ENCODE assay signal across 13 cellular contexts in genomic region chr1:155133799-155134281, GRCh38. TPM values are rescaled to one million over a fixed set of nuclear protein-coding genes. Genes with fewer than 3 reads are reported as not detected.
DNase-seq lines count a peak whose midpoint lies in the region; ATAC-seq, FAIRE-seq and TF ChIP-seq lines count a peak whose summit lies in the region.
"Had no signal": no experiment of that assay in that cellular context is flagged by ENCODE, and none has a peak within 500 bp of the region (broad histone marks: within the 10 kb centered on the region; RNA-seq: fewer than 3 reads in every experiment).

No MANE protein-coding gene starts in this region.

- WGBS in HepG2 (ENCODE audit: low lambda C conversion rate), result 28% methylated on average over 6 of the region's 7 CpGs
- 92% methylated on average over 7 of the region's 7 CpGs for WGBS in smooth muscle cell (ENCODE audit: low lambda C conversion rate)

- no peaks in the 10 kb centered on the region for H3K9me3 ChIP-seq in CD8-positive, alpha-beta T cell (ENCODE audit: low read length)
- H3K9me3 ChIP-seq in astrocyte (ENCODE audit: insufficient read depth, low read depth, low read length), result no peaks in the 10 kb centered on the region
- no peaks in the 10 kb centered on the region for H3K9me3 ChIP-seq in HepG2 (ENCODE audit: low read length)
- H3K9me3 ChIP-seq in smooth muscle cell (replicated peaks; ENCODE audit: low read depth), result no peaks in the 10 kb centered on the region
- H3K9me3 ChIP-seq: ovary had no signal

- CTCF ChIA-PET in CD8-positive, alpha-beta T cell (lab: Charles Lee), result interaction anchor here (2.8 to 4.7 kb wide), 2 partner anchors 39 to 42 kb away, joined by 13 to 19 read pairs; partner anchors contain the start of gene KRTCAP2
- CTCF ChIA-PET in HepG2 (lab: Yijun Ruan, JAX; ENCODE audit: low intra/inter-chr PET ratio, low total read pairs), result interaction anchor here (3.2 kb wide), 1 partner anchor 41 kb away, joined by 18 read pairs; no protein-coding TSS in a partner anchor
- CTCF ChIA-PET in activated CD8-positive, alpha-beta memory T cell treated with anti-CD3 and anti-CD28 coated beads, Interleukin-2, amount 10 ng/mL, durations not matched to agents 7 days and 5 days (lab: Charles Lee), result interaction anchor here (0.9 to 5.1 kb wide), 5 partner anchors 21 to 49 kb away, joined by 3 to 32 read pairs (median 5); partner anchors contain the start of gene KRTCAP2

- no peaks in the 10 kb centered on the region for H3K27me3 ChIP-seq in CD8-positive, alpha-beta T cell (ENCODE audit: insufficient read depth, low read length)
- H3K27me3 ChIP-seq in astrocyte (ENCODE audit: insufficient read depth, low read length) (peaks cover 2% of the 10 kb centered on the region), HepG2 (ENCODE audit: control insufficient read depth in 1 of 2, insufficient read depth in 2 of 2, low read length in 2 of 2) (no peaks in the 10 kb centered on the region; a peak in 1 of 5 replicates), smooth muscle cell (ENCODE audit: low read depth) (no peaks in the 10 kb centered on the region)
- H3K27me3 ChIP-seq: ovary had no signal

- H3K4me2 ChIP-seq in astrocyte (ENCODE audit: low read length) (no peak overlapping the region), HepG2 (ENCODE audit: low read depth, low read length) (peak overlapping the region; percentile 89), smooth muscle cell (no peak overlapping the region)

- peaks cover 55% of the 10 kb centered on the region for H3K4me1 Mint-ChIP-seq in CD8-positive, alpha-beta T cell (ENCODE audit: low read depth)
- H3K4me1 Mint-ChIP-seq in astrocyte (ENCODE audit: low read depth, unreplicated experiment), result peaks cover 38% of the 10 kb centered on the region
- peaks cover 32% of the 10 kb centered on the region for H3K4me1 Mint-ChIP-seq in activated CD8-positive, alpha-beta memory T cell treated with anti-CD3 and anti-CD28 coated beads, Interleukin-2, amount 10 ng/mL, durations not matched to agents 7 days and 5 days

- H3K9ac ChIP-seq in astrocyte (ENCODE audit: low read length) (no peak overlapping the region), HepG2 (ENCODE audit: insufficient read depth, low read depth, low read length) (no peak overlapping the region), smooth muscle cell (ENCODE audit: low read depth) (peak overlapping the region; percentile 59)

- peaks cover 39% of the 10 kb centered on the region for H3K4me1 ChIP-seq in CD8-positive, alpha-beta T cell (ENCODE audit: insufficient read depth, low read length)
- H3K4me1 ChIP-seq in astrocyte (ENCODE audit: insufficient read depth, low read length) (peaks cover 35% of the 10 kb centered on the region), HepG2 (ENCODE audit: insufficient read depth, low read length) (peaks cover 76% of the 10 kb centered on the region), smooth muscle cell (ENCODE audit: low read depth) (peaks cover 12% of the 10 kb centered on the region)

- TF ChIP-seq EP300 in HepG2 (IDR thresholded peaks at IDR 0.05; ENCODE audit: low read depth in 2 of 2, low read length in 2 of 2) (no peak), HepG2 (CRISPR knock-in tag; IDR thresholded peaks at IDR 0.05; ENCODE audit: borderline replicate concordance) (no peak)

- no peaks in the 10 kb centered on the region for H3K27me3 Mint-ChIP-seq in CD8-positive, alpha-beta T cell (ENCODE audit: low read depth)
- H3K27me3 Mint-ChIP-seq in astrocyte (ENCODE audit: low read depth, unreplicated experiment), result no peaks in the 10 kb centered on the region
- H3K27me3 Mint-ChIP-seq in activated CD8-positive, alpha-beta memory T cell treated with anti-CD3 and anti-CD28 coated beads, Interleukin-2, amount 10 ng/mL, durations not matched to agents 7 days and 5 days, result peaks cover 15% of the 10 kb centered on the region

- H3F3A ChIP-seq in smooth muscle cell (ENCODE audit: low read depth), result peaks cover 7% of the 10 kb centered on the region

- H3K36me3 ChIP-seq in CD8-positive, alpha-beta T cell (ENCODE audit: insufficient read depth, low read length), result no peaks in the 10 kb centered on the region
- H3K36me3 ChIP-seq in astrocyte (ENCODE audit: insufficient read depth, low read length) (peaks cover 3% of the 10 kb centered on the region), HepG2 (replicated peaks in 1 of 2; ENCODE audit: control insufficient read depth in 1 of 2, insufficient read depth in 2 of 2, low read length in 2 of 2) (peaks cover 17 to 52% of the 10 kb centered on the region in 2 experiments), smooth muscle cell (ENCODE audit: low read depth) (no peaks in the 10 kb centered on the region)
- H3K36me3 ChIP-seq: ovary had no signal

- ATAC-seq in CD8-positive, alpha-beta T cell, result no peak
- ATAC-seq in HepG2, result peak; percentile 3
- no peak for ATAC-seq in activated CD8-positive, alpha-beta memory T cell treated with anti-CD3 and anti-CD28 coated beads, Interleukin-2, amount 10 ng/mL, durations not matched to agents 7 days and 5 days
- ATAC-seq in HG03095 (IDR thresholded peaks at IDR 0.05; ENCODE audit: unreplicated experiment), result no peak
- no peak for ATAC-seq in HG02981 (IDR thresholded peaks at IDR 0.05; ENCODE audit: unreplicated experiment)

- POLR2A ChIA-PET in CD8-positive, alpha-beta T cell (lab: Charles Lee), result interaction anchor here (1.1 kb wide), 1 partner anchor 42 kb away, joined by 4 read pairs; no protein-coding TSS in a partner anchor
- POLR2A ChIA-PET in HepG2 (lab: Yijun Ruan, JAX), result interaction anchor here (0.7 to 7.4 kb wide), 7 partner anchors 9 to 49 kb away, joined by 3 to 144 read pairs (median 6); partner anchors contain the start of genes EFNA1 and KRTCAP2

- no peak overlapping the region for H3K4me3 ChIP-seq in CD8-positive, alpha-beta T cell (ENCODE audit: low read depth, low read length)
- H3K4me3 ChIP-seq in astrocyte (ENCODE audit: insufficient read depth, low read depth, low read length) (no peak overlapping the region), HepG2 (replicated peaks in 1 of 3; ENCODE audit: insufficient read depth in 1 of 3, low read depth in 2 of 3, low read length in 3 of 3) (peak overlapping the region; percentile 6 to 84 (median 23); a peak in 5 of 6 replicates), smooth muscle cell (no peak overlapping the region)
- H3K4me3 ChIP-seq: ovary had no signal

- no peaks in the 10 kb centered on the region for H3K9me3 Mint-ChIP-seq in CD8-positive, alpha-beta T cell
- H3K9me3 Mint-ChIP-seq in astrocyte (ENCODE audit: unreplicated experiment), result no peaks in the 10 kb centered on the region
- no peaks in the 10 kb centered on the region for H3K9me3 Mint-ChIP-seq in activated CD8-positive, alpha-beta memory T cell treated with anti-CD3 and anti-CD28 coated beads, Interleukin-2, amount 10 ng/mL, durations not matched to agents 7 days and 5 days (ENCODE audit: low read depth)

- 0 out of 4 replicates have a peak, but pooled peaks of 1 of the 2 experiments have one; percentile 22 for TF ChIP-seq POLR2A in HepG2 (IDR thresholded peaks at IDR 0.05; ENCODE audit: insufficient read depth in 1 of 2, low read depth in 2 of 2, low read length in 2 of 2)

- H4K20me1 ChIP-seq in astrocyte (ENCODE audit: insufficient read depth, low read length) (peaks cover 10% of the 10 kb centered on the region), HepG2 (ENCODE audit: insufficient read depth, low read length) (peaks cover 60% of the 10 kb centered on the region), smooth muscle cell (ENCODE audit: low read depth) (no peaks in the 10 kb centered on the region)

- intact Hi-C loops in CD8-positive, alpha-beta T cell (cut with DNase I, micrococcal nuclease), result loop anchor here in 1 of 2 experiments (10.0 kb wide), 1 partner anchor 809 kb away; the partner anchor contains the start of genes AQP10 and ATP8B2
- intact Hi-C loops in HepG2 (cut with micrococcal nuclease; ENCODE audit: unreplicated experiment), result no loop called here

- BruUV-seq in HepG2 (replicated peaks; lab: Mats Ljungman, UMichigan), result no TSS peak

- H3K79me2 ChIP-seq in astrocyte (ENCODE audit: insufficient read depth, low read length) (peaks cover 22% of the 10 kb centered on the region), HepG2 (ENCODE audit: insufficient read depth, low read length) (peaks cover 62% of the 10 kb centered on the region), smooth muscle cell (ENCODE audit: low read depth) (peaks cover 19% of the 10 kb centered on the region)

- no peak overlapping the region for H2AFZ ChIP-seq in astrocyte (ENCODE audit: low read depth, low read length)
- H2AFZ ChIP-seq in HepG2 (ENCODE audit: low read length), result no peak overlapping the region
- H2AFZ ChIP-seq in smooth muscle cell (ENCODE audit: low read depth), result no peak overlapping the region

- peaks cover 37% of the 10 kb centered on the region for H3K36me3 Mint-ChIP-seq in CD8-positive, alpha-beta T cell
- peaks cover 10% of the 10 kb centered on the region for H3K36me3 Mint-ChIP-seq in astrocyte (ENCODE audit: low read depth, unreplicated experiment)
- H3K36me3 Mint-ChIP-seq in activated CD8-positive, alpha-beta memory T cell treated with anti-CD3 and anti-CD28 coated beads, Interleukin-2, amount 10 ng/mL, durations not matched to agents 7 days and 5 days, result peaks cover 9% of the 10 kb centered on the region

- TF ChIP-seq RAD21 in HepG2 (CRISPR knock-in tag; IDR thresholded peaks at IDR 0.05), result no peak

- in situ Hi-C loops in HepG2 (cut with HindIII; ENCODE audit: extremely low pct_ligation_motif_present, low pct_unique_long_range_greater_than_20kb), result no loop called here

- no peak for DNase-seq in CD8-positive, alpha-beta T cell
- DNase-seq in astrocyte (ENCODE audit: low read depth) (no peak), HepG2 (ENCODE audit: low spot score) (peak; percentile 54), smooth muscle cell (lab: John Stamatoyannopoulos, UW; ENCODE audit: unreplicated experiment) (no peak), islet precursor cell (no peak)
- no peak for DNase-seq in activated CD8-positive, alpha-beta memory T cell treated with anti-CD3 and anti-CD28 coated beads, Interleukin-2, amount 10 ng/mL, durations not matched to agents 7 days and 5 days
- DNase-seq: amygdala; stimulated activated CD4-positive, alpha-beta T cell treated with anti-CD3 and anti-CD28 coated beads, Interleukin-4, amount 100 ng/mL, for 24 hours; T-helper 9 cell had no signal

- FAIRE-seq in astrocyte (lab: Jason Lieb, UNC) (no peak), HepG2 (lab: Jason Lieb, UNC) (peak; percentile 18)

- H3K27ac ChIP-seq in CD8-positive, alpha-beta T cell (ENCODE audit: low read depth, low read length), result no peak overlapping the region
- H3K27ac ChIP-seq in astrocyte (ENCODE audit: low read depth, low read length) (peak overlapping the region; percentile 100), HepG2 (ENCODE audit: extremely low read length, insufficient read depth, low read length) (peak overlapping the region; percentile 89), smooth muscle cell (ENCODE audit: low read depth) (peak overlapping the region; percentile 99)

- TF ChIP-seq CTCF in CD8-positive, alpha-beta T cell (IDR thresholded peaks at IDR 0.05), result no peak
- TF ChIP-seq CTCF in astrocyte (IDR thresholded peaks at IDR 0.05; ENCODE audit: insufficient read depth, low read depth, low read length), result no peak
- TF ChIP-seq CTCF in HepG2 (CRISPR knock-in tag; IDR thresholded peaks at IDR 0.05), result no peak
- TF ChIP-seq CTCF in smooth muscle cell (IDR thresholded peaks at IDR 0.05; ENCODE audit: borderline replicate concordance, insufficient read depth, poor library complexity, severe bottlenecking), result no peak

- peak overlapping the region; percentile 58 for H3K27ac Mint-ChIP-seq in CD8-positive, alpha-beta T cell
- H3K27ac Mint-ChIP-seq in astrocyte (ENCODE audit: unreplicated experiment), result no peak overlapping the region
- H3K27ac Mint-ChIP-seq in activated CD8-positive, alpha-beta memory T cell treated with anti-CD3 and anti-CD28 coated beads, Interleukin-2, amount 10 ng/mL, durations not matched to agents 7 days and 5 days, result no peak overlapping the region

- peak overlapping the region; percentile 38 for H3K4me3 Mint-ChIP-seq in CD8-positive, alpha-beta T cell
- H3K4me3 Mint-ChIP-seq in astrocyte (ENCODE audit: unreplicated experiment), result no peak overlapping the region
- H3K4me3 Mint-ChIP-seq in activated CD8-positive, alpha-beta memory T cell treated with anti-CD3 and anti-CD28 coated beads, Interleukin-2, amount 10 ng/mL, durations not matched to agents 7 days and 5 days, result no peak overlapping the region

RNA-seq across cellular contexts. Expression of gene SLC50A1, which starts 1.8 kb away (rescaled TPM):
- total RNA-seq in CD8-positive, alpha-beta T cell, result 10 to 100 TPM; 12.9 to 14.2 TPM
- total RNA-seq in astrocyte, result 22.8 and 25.4 TPM in 2 replicates
- total RNA-seq in HepG2 (2016; rRNA removed; fragmentation: Illumina TruSeq; extraction: Trizol), result 16.4 and 22.5 TPM in 2 replicates
- total RNA-seq in HepG2 (2016; cell fraction: cytosol; rRNA removed; fragmentation: Illumina TruSeq; extraction: Trizol; ENCODE audit: low read depth), result 19.6 and 29.0 TPM in 2 replicates
- 14.6 and 22.8 TPM in 2 replicates for total RNA-seq in HepG2 (2016; cell fraction: insoluble cytoplasmic fraction; rRNA removed; fragmentation: Illumina TruSeq; extraction: Trizol)
- 30.5 and 34.4 TPM in 2 replicates for total RNA-seq in HepG2 (2016; cell fraction: membrane; rRNA removed; fragmentation: Illumina TruSeq; extraction: Trizol)
- 13.0 and 15.2 TPM in 2 replicates for total RNA-seq in HepG2 (2016; cell fraction: nucleus; rRNA removed; fragmentation: Illumina TruSeq; extraction: Trizol)
- polyA plus RNA-seq in HepG2 (2011; rRNA removed), result 46.8 and 49.5 TPM in 2 replicates
- polyA plus RNA-seq in HepG2 (2011; cell fraction: cytosol; rRNA removed), result 53.5 and 57.9 TPM in 2 replicates
- 18.6 and 21.1 TPM in 2 replicates for polyA plus RNA-seq in HepG2 (2011; cell fraction: nucleus; rRNA removed)
- 26.3 and 27.0 TPM in 2 replicates for polyA plus RNA-seq in HepG2 (2012)
- 24.2 and 36.2 TPM in 2 replicates for polyA plus RNA-seq in HepG2 (2016; cell fraction: cytosol; fragmentation: Illumina TruSeq; extraction: Trizol; ENCODE audit: low read depth)
- polyA plus RNA-seq in HepG2 (2016; cell fraction: insoluble cytoplasmic fraction; fragmentation: Illumina TruSeq; extraction: Trizol; ENCODE audit: low read depth), result 20.1 and 21.0 TPM in 2 replicates
- 29.7 and 39.9 TPM in 2 replicates for polyA plus RNA-seq in HepG2 (2016; cell fraction: membrane; fragmentation: Illumina TruSeq; extraction: Trizol; ENCODE audit: low read depth)
- polyA plus RNA-seq in HepG2 (2016; cell fraction: nucleus; fragmentation: Illumina TruSeq; extraction: Trizol; ENCODE audit: insufficient read depth, low read depth), result 35.6 and 36.4 TPM in 2 replicates
- polyA minus RNA-seq in HepG2 (2011; rRNA and poly(A)+ RNA removed; ENCODE audit: low replicate concordance), result 40.9 and 59.1 TPM in 2 replicates
- polyA minus RNA-seq in HepG2 (2011; cell fraction: cytosol; rRNA and poly(A)+ RNA removed), result 12.3 and 19.1 TPM in 2 replicates
- 7.8 and 9.8 TPM in 2 replicates for polyA minus RNA-seq in HepG2 (2011; cell fraction: nucleus; rRNA and poly(A)+ RNA removed)
- 44.5 and 44.7 TPM in 2 replicates for total RNA-seq in smooth muscle cell
- polyA plus RNA-seq in smooth muscle cell, result 98.0 and 109 TPM in 2 replicates
- 10 to 100 TPM; 39.8 to 41.2 TPM for total RNA-seq in activated CD8-positive, alpha-beta memory T cell treated with anti-CD3 and anti-CD28 coated beads, Interleukin-2, amount 10 ng/mL, durations not matched to agents 7 days and 5 days

RNA-seq across cellular contexts. Expression of gene EFNA1, which starts 6.2 kb away (rescaled TPM):
- total RNA-seq in CD8-positive, alpha-beta T cell, result 10 to 100 TPM in 1 of 2 experiments, 1 to 10 TPM in 1; 7.3 to 10.4 TPM
- 11.3 and 16.4 TPM in 2 replicates for total RNA-seq in astrocyte
- total RNA-seq in HepG2 (2016; rRNA removed; fragmentation: Illumina TruSeq; extraction: Trizol), result 41.2 and 81.8 TPM in 2 replicates
- total RNA-seq in HepG2 (2016; cell fraction: cytosol; rRNA removed; fragmentation: Illumina TruSeq; extraction: Trizol; ENCODE audit: low read depth), result 20.3 and 22.5 TPM in 2 replicates
- total RNA-seq in HepG2 (2016; cell fraction: insoluble cytoplasmic fraction; rRNA removed; fragmentation: Illumina TruSeq; extraction: Trizol), result 43.8 and 83.7 TPM in 2 replicates
- total RNA-seq in HepG2 (2016; cell fraction: membrane; rRNA removed; fragmentation: Illumina TruSeq; extraction: Trizol), result 37.3 and 39.8 TPM in 2 replicates
- 83.6 and 87.9 TPM in 2 replicates for total RNA-seq in HepG2 (2016; cell fraction: nucleus; rRNA removed; fragmentation: Illumina TruSeq; extraction: Trizol)
- 874 and 1,163 TPM in 2 replicates for polyA plus RNA-seq in HepG2 (2011; rRNA removed)
- 750 and 916 TPM in 2 replicates for polyA plus RNA-seq in HepG2 (2011; cell fraction: cytosol; rRNA removed)
- 390 and 585 TPM in 2 replicates for polyA plus RNA-seq in HepG2 (2011; cell fraction: nucleus; rRNA removed)
- polyA plus RNA-seq in HepG2 (2012), result 254 and 427 TPM in 2 replicates
- 16.7 and 18.6 TPM in 2 replicates for polyA plus RNA-seq in HepG2 (2016; cell fraction: cytosol; fragmentation: Illumina TruSeq; extraction: Trizol; ENCODE audit: low read depth)
- polyA plus RNA-seq in HepG2 (2016; cell fraction: insoluble cytoplasmic fraction; fragmentation: Illumina TruSeq; extraction: Trizol; ENCODE audit: low read depth), result 45.4 and 47.8 TPM in 2 replicates
- polyA plus RNA-seq in HepG2 (2016; cell fraction: membrane; fragmentation: Illumina TruSeq; extraction: Trizol; ENCODE audit: low read depth), result 25.2 and 27.9 TPM in 2 replicates
- polyA plus RNA-seq in HepG2 (2016; cell fraction: nucleus; fragmentation: Illumina TruSeq; extraction: Trizol; ENCODE audit: insufficient read depth, low read depth), result 175 and 184 TPM in 2 replicates
- polyA minus RNA-seq in HepG2 (2011; rRNA and poly(A)+ RNA removed; ENCODE audit: low replicate concordance), result 139 and 593 TPM in 2 replicates
- 195 and 264 TPM in 2 replicates for polyA minus RNA-seq in HepG2 (2011; cell fraction: cytosol; rRNA and poly(A)+ RNA removed)
- 72.6 and 120 TPM in 2 replicates for polyA minus RNA-seq in HepG2 (2011; cell fraction: nucleus; rRNA and poly(A)+ RNA removed)
- 14.4 and 20.9 TPM in 2 replicates for total RNA-seq in smooth muscle cell
- polyA plus RNA-seq in smooth muscle cell, result 16.4 and 53.5 TPM in 2 replicates
- total RNA-seq in activated CD8-positive, alpha-beta memory T cell treated with anti-CD3 and anti-CD28 coated beads, Interleukin-2, amount 10 ng/mL, durations not matched to agents 7 days and 5 days, result not detected
- total RNA-seq: OCI-LY7 had no signal

RNA-seq across cellular contexts. Expression of gene DPM3, which starts 6.5 kb away (rescaled TPM):
- 10 to 100 TPM; 15.6 to 16.7 TPM for total RNA-seq in CD8-positive, alpha-beta T cell
- total RNA-seq in astrocyte, result 31.0 and 36.2 TPM in 2 replicates
- total RNA-seq in HepG2 (2016; rRNA removed; fragmentation: Illumina TruSeq; extraction: Trizol), result 14.8 and 23.2 TPM in 2 replicates
- 29.5 and 29.8 TPM in 2 replicates for total RNA-seq in HepG2 (2016; cell fraction: cytosol; rRNA removed; fragmentation: Illumina TruSeq; extraction: Trizol; ENCODE audit: low read depth)
- 21.9 and 28.1 TPM in 2 replicates for total RNA-seq in HepG2 (2016; cell fraction: insoluble cytoplasmic fraction; rRNA removed; fragmentation: Illumina TruSeq; extraction: Trizol)
- total RNA-seq in HepG2 (2016; cell fraction: membrane; rRNA removed; fragmentation: Illumina TruSeq; extraction: Trizol), result 14.3 and 20.6 TPM in 2 replicates
- total RNA-seq in HepG2 (2016; cell fraction: nucleus; rRNA removed; fragmentation: Illumina TruSeq; extraction: Trizol), result 18.3 and 22.2 TPM in 2 replicates
- 53.4 and 61.7 TPM in 2 replicates for polyA plus RNA-seq in HepG2 (2011; rRNA removed)
- 70.1 and 134 TPM in 2 replicates for polyA plus RNA-seq in HepG2 (2011; cell fraction: cytosol; rRNA removed)
- 64.8 and 67.2 TPM in 2 replicates for polyA plus RNA-seq in HepG2 (2011; cell fraction: nucleus; rRNA removed)
- 39.2 and 68.2 TPM in 2 replicates for polyA plus RNA-seq in HepG2 (2012)
- 29.6 and 50.5 TPM in 2 replicates for polyA plus RNA-seq in HepG2 (2016; cell fraction: cytosol; fragmentation: Illumina TruSeq; extraction: Trizol; ENCODE audit: low read depth)
- polyA plus RNA-seq in HepG2 (2016; cell fraction: insoluble cytoplasmic fraction; fragmentation: Illumina TruSeq; extraction: Trizol; ENCODE audit: low read depth), result 22.4 and 23.3 TPM in 2 replicates
- polyA plus RNA-seq in HepG2 (2016; cell fraction: membrane; fragmentation: Illumina TruSeq; extraction: Trizol; ENCODE audit: low read depth), result 19.9 and 24.8 TPM in 2 replicates
- 44.3 and 46.0 TPM in 2 replicates for polyA plus RNA-seq in HepG2 (2016; cell fraction: nucleus; fragmentation: Illumina TruSeq; extraction: Trizol; ENCODE audit: insufficient read depth, low read depth)
- polyA minus RNA-seq in HepG2 (2011; rRNA and poly(A)+ RNA removed; ENCODE audit: low replicate concordance), result 23.2 and 26.3 TPM in 2 replicates
- 9.3 and 10.7 TPM in 2 replicates for polyA minus RNA-seq in HepG2 (2011; cell fraction: cytosol; rRNA and poly(A)+ RNA removed)
- polyA minus RNA-seq in HepG2 (2011; cell fraction: nucleus; rRNA and poly(A)+ RNA removed), result 3.2 and 5.7 TPM in 2 replicates
- 51.5 and 69.1 TPM in 2 replicates for total RNA-seq in smooth muscle cell
- 75.8 and 79.9 TPM in 2 replicates for polyA plus RNA-seq in smooth muscle cell
- 10 to 100 TPM; 54.2 to 57.0 TPM for total RNA-seq in activated CD8-positive, alpha-beta memory T cell treated with anti-CD3 and anti-CD28 coated beads, Interleukin-2, amount 10 ng/mL, durations not matched to agents 7 days and 5 days

RNA-seq across cellular contexts. Expression of gene KRTCAP2, which starts 39.3 kb away (rescaled TPM):
- total RNA-seq in CD8-positive, alpha-beta T cell, result 10 to 100 TPM; 58.9 to 71.2 TPM
- total RNA-seq in astrocyte (161 TPM in 2 replicates), HepG2 (2016; rRNA removed; fragmentation: Illumina TruSeq; extraction: Trizol) (48.5 and 79.4 TPM in 2 replicates), smooth muscle cell (192 and 283 TPM in 2 replicates)
- 40.0 and 49.4 TPM in 2 replicates for total RNA-seq in HepG2 (2016; cell fraction: cytosol; rRNA removed; fragmentation: Illumina TruSeq; extraction: Trizol; ENCODE audit: low read depth)
- 40.7 and 78.5 TPM in 2 replicates for total RNA-seq in HepG2 (2016; cell fraction: insoluble cytoplasmic fraction; rRNA removed; fragmentation: Illumina TruSeq; extraction: Trizol)
- 33.6 and 41.0 TPM in 2 replicates for total RNA-seq in HepG2 (2016; cell fraction: membrane; rRNA removed; fragmentation: Illumina TruSeq; extraction: Trizol)
- total RNA-seq in HepG2 (2016; cell fraction: nucleus; rRNA removed; fragmentation: Illumina TruSeq; extraction: Trizol), result 50.0 and 52.6 TPM in 2 replicates
- polyA plus RNA-seq in HepG2 (2011; rRNA removed) (77.3 and 89.3 TPM in 2 replicates), smooth muscle cell (607 and 642 TPM in 2 replicates)
- polyA plus RNA-seq in HepG2 (2011; cell fraction: cytosol; rRNA removed), result 125 and 155 TPM in 2 replicates
- polyA plus RNA-seq in HepG2 (2011; cell fraction: nucleus; rRNA removed), result 119 and 133 TPM in 2 replicates
- 73.3 and 73.7 TPM in 2 replicates for polyA plus RNA-seq in HepG2 (2012)
- 64.6 and 72.6 TPM in 2 replicates for polyA plus RNA-seq in HepG2 (2016; cell fraction: cytosol; fragmentation: Illumina TruSeq; extraction: Trizol; ENCODE audit: low read depth)
- polyA plus RNA-seq in HepG2 (2016; cell fraction: insoluble cytoplasmic fraction; fragmentation: Illumina TruSeq; extraction: Trizol; ENCODE audit: low read depth), result 47.5 and 61.4 TPM in 2 replicates
- 49.4 and 56.2 TPM in 2 replicates for polyA plus RNA-seq in HepG2 (2016; cell fraction: membrane; fragmentation: Illumina TruSeq; extraction: Trizol; ENCODE audit: low read depth)
- polyA plus RNA-seq in HepG2 (2016; cell fraction: nucleus; fragmentation: Illumina TruSeq; extraction: Trizol; ENCODE audit: insufficient read depth, low read depth), result 120 and 121 TPM in 2 replicates
- polyA minus RNA-seq in HepG2 (2011; rRNA and poly(A)+ RNA removed; ENCODE audit: low replicate concordance), result 182 and 884 TPM in 2 replicates
- polyA minus RNA-seq in HepG2 (2011; cell fraction: cytosol; rRNA and poly(A)+ RNA removed), result 27.3 and 38.2 TPM in 2 replicates
- 22.9 and 23.5 TPM in 2 replicates for polyA minus RNA-seq in HepG2 (2011; cell fraction: nucleus; rRNA and poly(A)+ RNA removed)
- total RNA-seq in activated CD8-positive, alpha-beta memory T cell treated with anti-CD3 and anti-CD28 coated beads, Interleukin-2, amount 10 ng/mL, durations not matched to agents 7 days and 5 days, result 100 to 1,000 TPM; 166 to 177 TPM

RNA-seq across cellular contexts. Expression of gene TRIM46, which starts 39.8 kb away (rescaled TPM):
- total RNA-seq in CD8-positive, alpha-beta T cell, result 1 to 10 TPM; 1.1 TPM
- total RNA-seq in astrocyte (13.2 and 13.6 TPM in 2 replicates), HepG2 (2016; rRNA removed; fragmentation: Illumina TruSeq; extraction: Trizol) (0.04 and 0.08 TPM in 2 replicates), smooth muscle cell (1.5 and 3.8 TPM in 2 replicates)
- total RNA-seq in HepG2 (2016; cell fraction: cytosol; rRNA removed; fragmentation: Illumina TruSeq; extraction: Trizol; ENCODE audit: low read depth), result not detected in 2 replicates
- 0.04 TPM in 1 of 2 replicates, not detected in the other for total RNA-seq in HepG2 (2016; cell fraction: insoluble cytoplasmic fraction; rRNA removed; fragmentation: Illumina TruSeq; extraction: Trizol)
- not detected in 2 replicates for total RNA-seq in HepG2 (2016; cell fraction: membrane; rRNA removed; fragmentation: Illumina TruSeq; extraction: Trizol)
- not detected in 2 replicates for total RNA-seq in HepG2 (2016; cell fraction: nucleus; rRNA removed; fragmentation: Illumina TruSeq; extraction: Trizol)
- polyA plus RNA-seq in HepG2 (2011; rRNA removed) (0.09 and 0.12 TPM in 2 replicates), smooth muscle cell (3.6 and 4.3 TPM in 2 replicates)
- 0.04 and 0.11 TPM in 2 replicates for polyA plus RNA-seq in HepG2 (2011; cell fraction: cytosol; rRNA removed)
- 0.43 and 0.47 TPM in 2 replicates for polyA plus RNA-seq in HepG2 (2011; cell fraction: nucleus; rRNA removed)
- polyA plus RNA-seq in HepG2 (2012), result 0.15 and 0.25 TPM in 2 replicates
- 0.02 and 0.05 TPM in 2 replicates for polyA plus RNA-seq in HepG2 (2016; cell fraction: cytosol; fragmentation: Illumina TruSeq; extraction: Trizol; ENCODE audit: low read depth)
- not detected in 2 replicates for polyA plus RNA-seq in HepG2 (2016; cell fraction: insoluble cytoplasmic fraction; fragmentation: Illumina TruSeq; extraction: Trizol; ENCODE audit: low read depth)
- polyA plus RNA-seq in HepG2 (2016; cell fraction: membrane; fragmentation: Illumina TruSeq; extraction: Trizol; ENCODE audit: low read depth), result 0.05 and 0.08 TPM in 2 replicates
- 0.21 TPM in 1 of 2 replicates, not detected in the other for polyA plus RNA-seq in HepG2 (2016; cell fraction: nucleus; fragmentation: Illumina TruSeq; extraction: Trizol; ENCODE audit: insufficient read depth, low read depth)
- polyA minus RNA-seq in HepG2 (2011; rRNA and poly(A)+ RNA removed; ENCODE audit: low replicate concordance), result 0.12 and 0.19 TPM in 2 replicates
- polyA minus RNA-seq in HepG2 (2011; cell fraction: cytosol; rRNA and poly(A)+ RNA removed), result not detected in 2 replicates
- polyA minus RNA-seq in HepG2 (2011; cell fraction: nucleus; rRNA and poly(A)+ RNA removed), result not detected in 2 replicates
- total RNA-seq in activated CD8-positive, alpha-beta memory T cell treated with anti-CD3 and anti-CD28 coated beads, Interleukin-2, amount 10 ng/mL, durations not matched to agents 7 days and 5 days, result 10 to 100 TPM; 11.2 to 16.1 TPM

Comparison
In these comparisons a context has a peak if more than half of its experiments do, and no peak if none do; other contexts are left out.
1. H3K4me3 ChIP-seq: peak in HepG2 (3 of 3); none in CD8-positive, alpha-beta T cell (single experiment), astrocyte (single experiment) and smooth muscle cell (single experiment).
2. RNA of gene EFNA1, which starts 6.2 kb away (total RNA-seq): 20.3 to 87.9 TPM in HepG2, 14.4 to 20.9 TPM in smooth muscle cell, 11.3 to 16.4 TPM in astrocyte and 7.3 to 10.4 TPM in CD8-positive, alpha-beta T cell; not detected in activated CD8-positive, alpha-beta memory T cell treated with anti-CD3 and anti-CD28 coated beads, Interleukin-2, amount 10 ng/mL, durations not matched to agents 7 days and 5 days; every median in the first group is over 4 times any median in the second.